Comparison of ENCODE assay signal across 1 cellular context in the genomic region with DNA sequence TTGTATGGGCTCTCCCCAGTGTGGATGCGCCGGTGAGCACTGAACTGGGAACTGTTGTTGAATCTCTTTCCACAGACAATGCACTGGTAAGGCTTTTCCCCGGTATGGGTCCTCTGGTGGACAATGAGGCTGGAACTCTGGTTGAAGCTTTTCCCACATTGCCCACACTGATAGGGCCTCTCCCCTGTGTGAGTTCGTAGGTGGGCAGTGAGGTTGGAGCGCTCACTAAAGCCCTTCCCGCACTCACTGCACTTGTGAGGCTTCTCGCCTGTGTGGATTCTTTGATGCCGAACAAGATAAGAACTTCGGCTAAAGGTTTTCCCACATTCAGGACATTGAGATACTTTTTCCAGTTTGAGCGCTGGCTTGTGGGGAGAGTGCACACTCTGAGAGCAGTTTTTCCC.
TF ChIP-seq lines count a peak whose summit lies in the region.

No MANE protein-coding gene starts in this region.

TF ChIP-seq in GM23338, 12 proteins besides CTCF, POLR2A, EP300 and RAD21 (continued from another document):
- TF ChIP-seq, protein P1, sequence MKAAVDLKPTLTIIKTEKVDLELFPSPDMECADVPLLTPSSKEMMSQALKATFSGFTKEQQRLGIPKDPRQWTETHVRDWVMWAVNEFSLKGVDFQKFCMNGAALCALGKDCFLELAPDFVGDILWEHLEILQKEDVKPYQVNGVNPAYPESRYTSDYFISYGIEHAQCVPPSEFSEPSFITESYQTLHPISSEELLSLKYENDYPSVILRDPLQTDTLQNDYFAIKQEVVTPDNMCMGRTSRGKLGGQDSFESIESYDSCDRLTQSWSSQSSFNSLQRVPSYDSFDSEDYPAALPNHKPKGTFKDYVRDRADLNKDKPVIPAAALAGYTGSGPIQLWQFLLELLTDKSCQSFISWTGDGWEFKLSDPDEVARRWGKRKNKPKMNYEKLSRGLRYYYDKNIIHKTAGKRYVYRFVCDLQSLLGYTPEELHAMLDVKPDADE (IDR thresholded peaks at IDR 0.05): no peak
